Comparison of ENCODE assay signal across 9 cellular contexts in the genomic region with DNA sequence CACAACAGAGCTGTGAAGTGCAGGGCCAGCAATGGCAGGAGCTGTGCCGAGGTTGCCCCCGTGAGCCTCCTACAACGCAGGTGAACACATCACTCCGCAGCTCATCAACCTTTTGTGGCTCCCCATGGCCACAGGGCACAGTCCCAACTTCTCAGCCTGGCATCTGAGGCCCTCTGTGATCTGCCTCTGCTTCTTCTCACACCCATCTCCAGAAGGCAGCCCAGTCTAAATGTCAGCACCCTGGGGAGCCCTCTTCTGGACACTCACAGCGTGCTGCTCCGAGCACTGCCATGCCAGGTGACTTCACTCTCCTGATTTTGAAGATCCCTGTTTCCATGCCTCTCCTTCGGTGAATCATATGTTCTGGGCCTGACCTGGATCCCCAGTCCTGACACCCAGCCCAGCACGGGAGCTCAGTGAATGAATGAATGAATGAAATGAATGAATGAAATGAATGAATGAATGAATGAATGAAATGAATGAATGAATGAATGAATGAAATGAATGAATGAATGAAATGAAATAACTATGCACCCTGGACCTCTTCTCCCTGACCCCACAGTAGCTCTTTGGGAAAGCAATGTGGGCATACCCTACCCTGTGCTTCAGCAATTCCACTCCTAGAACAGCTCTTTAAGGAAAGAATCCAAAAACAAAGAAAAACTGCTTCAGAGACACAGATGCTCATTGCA. TPM values are rescaled to one million over a fixed set of nuclear protein-coding genes. Genes with fewer than 3 reads are reported as not detected.
DNase-seq lines count a peak whose midpoint lies in the region; ATAC-seq, FAIRE-seq and TF ChIP-seq lines count a peak whose summit lies in the region.
"Had no signal": no experiment of that assay in that cellular context is flagged by ENCODE, and none has a peak within 500 bp of the region (broad histone marks: within the 10 kb centered on the region; RNA-seq: fewer than 3 reads in every experiment).

No MANE protein-coding gene starts in this region.

- no peak for TF ChIP-seq RAD21 in HepG2 (CRISPR knock-in tag; IDR thresholded peaks at IDR 0.05)

- no peak overlapping the region for H3K4me3 Mint-ChIP-seq in activated CD4-positive, alpha-beta memory T cell treated with anti-CD3 and anti-CD28 coated beads, Interleukin-2, amount 10 ng/mL, durations not matched to agents 7 days and 5 days

- intact Hi-C loops in mammary epithelial cell (cut with micrococcal nuclease) (no loop called here), HepG2 (cut with micrococcal nuclease; ENCODE audit: unreplicated experiment) (no loop called here)

- POLR2A ChIA-PET in HepG2 (lab: Yijun Ruan, JAX), result no interaction called here
- POLR2A ChIA-PET in activated CD4-positive, alpha-beta memory T cell treated with anti-CD3 and anti-CD28 coated beads, Interleukin-2, amount 10 ng/mL, durations not matched to agents 7 days and 5 days (lab: Charles Lee), result interaction anchor here (1.5 kb wide), 1 partner anchor 17 kb away, joined by 4 read pairs; a partner anchor contains a TSS

- H3K36me3 ChIP-seq in mammary epithelial cell (ENCODE audit: insufficient read depth, low read length) (no peaks in the 10 kb centered on the region), HepG2 (replicated peaks in 1 of 2; ENCODE audit: control insufficient read depth in 1 of 2, insufficient read depth in 2 of 2, low read length in 2 of 2) (no peaks in the 10 kb centered on the region)
- H3K36me3 ChIP-seq: gastrocnemius medialis had no signal

- TF ChIP-seq CTCF in LNCAP (IDR thresholded peaks at IDR 0.05) (peak; percentile 38; the same call in 1 of the 2 replicates), mammary epithelial cell (conservative IDR thresholded peaks at IDR 0.05 in 1 of 2, IDR thresholded peaks at IDR 0.05 in 1 of 2; ENCODE audit: extremely low read depth in 1 of 2, insufficient read depth in 1 of 2, low read depth in 1 of 2, low read length in 2 of 2) (no peak), HepG2 (CRISPR knock-in tag; IDR thresholded peaks at IDR 0.05) (peak; percentile 47), GM20000 (IDR thresholded peaks at IDR 0.05; ENCODE audit: extremely low read depth, missing control alignments) (no peak)

- dilution Hi-C loops in mammary epithelial cell (cut with HindIII; ENCODE audit: low sequenced_read_pairs), result no loop called here

- no peak overlapping the region for H2AFZ ChIP-seq in mammary epithelial cell (ENCODE audit: low read depth, low read length)
- H2AFZ ChIP-seq in HepG2 (ENCODE audit: low read length), result no peak overlapping the region

- H3K4me1 Mint-ChIP-seq in activated CD4-positive, alpha-beta memory T cell treated with anti-CD3 and anti-CD28 coated beads, Interleukin-2, amount 10 ng/mL, durations not matched to agents 7 days and 5 days, result no peaks in the 10 kb centered on the region

- CTCF ChIA-PET in mammary epithelial cell (lab: Charles Lee; ENCODE audit: low non-redundant PET) (no interaction called here), HepG2 (lab: Yijun Ruan, JAX; ENCODE audit: low intra/inter-chr PET ratio, low total read pairs) (interaction anchor here (1.3 kb wide), 1 partner anchor 9 kb away, joined by 3 read pairs; no protein-coding TSS in a partner anchor)
- CTCF ChIA-PET in activated CD4-positive, alpha-beta memory T cell treated with anti-CD3 and anti-CD28 coated beads, Interleukin-2, amount 10 ng/mL, durations not matched to agents 7 days and 5 days (lab: Charles Lee), result interaction anchor here (0.9 kb wide), 1 partner anchor 9 kb away, joined by 3 read pairs; no protein-coding TSS in a partner anchor

- no peaks in the 10 kb centered on the region for H3K9me3 Mint-ChIP-seq in activated CD4-positive, alpha-beta memory T cell treated with anti-CD3 and anti-CD28 coated beads, Interleukin-2, amount 10 ng/mL, durations not matched to agents 7 days and 5 days

- H3K27ac ChIP-seq in mammary epithelial cell (ENCODE audit: insufficient read depth, low read depth, low read length) (no peak overlapping the region), HepG2 (ENCODE audit: extremely low read length, insufficient read depth, low read length) (no peak overlapping the region)
- H3K27ac ChIP-seq: gastrocnemius medialis had no signal

- FAIRE-seq in HepG2 (lab: Jason Lieb, UNC), result no peak

- DNase-seq in EL (peak; percentile 22), mammary epithelial cell (peak; percentile 26), HepG2 (ENCODE audit: low spot score) (no peak), GM20000 (ENCODE audit: low spot score) (no peak)
- DNase-seq in effector CD4-positive, alpha-beta T cell, result no peak
- DNase-seq in activated CD4-positive, alpha-beta memory T cell treated with anti-CD3 and anti-CD28 coated beads, Interleukin-2, amount 10 ng/mL, durations not matched to agents 7 days and 5 days, result no peak
- DNase-seq: gastrocnemius medialis had no signal

- peak; percentile 70 for ATAC-seq in HepG2
- no peak for ATAC-seq in GM18867 (IDR thresholded peaks at IDR 0.05; ENCODE audit: unreplicated experiment)
- ATAC-seq: gastrocnemius medialis had no signal

- no peaks in the 10 kb centered on the region for H3K36me3 Mint-ChIP-seq in activated CD4-positive, alpha-beta memory T cell treated with anti-CD3 and anti-CD28 coated beads, Interleukin-2, amount 10 ng/mL, durations not matched to agents 7 days and 5 days (ENCODE audit: low read depth)

- TF ChIP-seq EP300 in HepG2 (IDR thresholded peaks at IDR 0.05; ENCODE audit: low read depth in 2 of 2, low read length in 2 of 2) (no peak), HepG2 (CRISPR knock-in tag; IDR thresholded peaks at IDR 0.05; ENCODE audit: borderline replicate concordance) (no peak)

- H3K4me2 ChIP-seq in mammary epithelial cell (ENCODE audit: insufficient read depth, low read depth, low read length), result no peak overlapping the region
- H3K4me2 ChIP-seq in HepG2 (ENCODE audit: low read depth, low read length), result no peak overlapping the region

- no peaks in the 10 kb centered on the region for H3K9me3 ChIP-seq in mammary epithelial cell (replicated peaks; ENCODE audit: insufficient read depth, low read length)
- no peaks in the 10 kb centered on the region for H3K9me3 ChIP-seq in HepG2 (ENCODE audit: low read length)
- H3K9me3 ChIP-seq: gastrocnemius medialis had no signal

- no peak overlapping the region for H3K27ac Mint-ChIP-seq in activated CD4-positive, alpha-beta memory T cell treated with anti-CD3 and anti-CD28 coated beads, Interleukin-2, amount 10 ng/mL, durations not matched to agents 7 days and 5 days

- BruUV-seq in mammary epithelial cell (replicated peaks; lab: Mats Ljungman, UMichigan) (no TSS peak), HepG2 (replicated peaks; lab: Mats Ljungman, UMichigan) (no TSS peak)

- H4K20me1 ChIP-seq in mammary epithelial cell (ENCODE audit: insufficient read depth, low read length) (no peaks in the 10 kb centered on the region), HepG2 (ENCODE audit: insufficient read depth, low read length) (no peaks in the 10 kb centered on the region)

- no peak overlapping the region for H3K4me3 ChIP-seq in mammary epithelial cell (replicated peaks in 1 of 3; ENCODE audit: insufficient read depth in 1 of 3, low read depth in 2 of 3, low read length in 3 of 3)
- H3K4me3 ChIP-seq in HepG2 (replicated peaks in 1 of 3; ENCODE audit: insufficient read depth in 1 of 3, low read depth in 2 of 3, low read length in 3 of 3), result no peak overlapping the region
- H3K4me3 ChIP-seq: gastrocnemius medialis had no signal

- 85% methylated on average over 8 of the region's 8 CpGs for WGBS in mammary epithelial cell (ENCODE audit: low coverage, missing lambda C conversion rate)
- WGBS in HepG2 (ENCODE audit: low lambda C conversion rate), result 17% methylated on average over 4 of the region's 8 CpGs

- in situ Hi-C loops in mammary epithelial cell (cut with MboI; ENCODE audit: low sequenced_read_pairs in 2 of 2) (loop anchor here in 1 of 2 donors (25.0 kb wide), 1 partner anchor 395 kb away; no protein-coding TSS in a partner anchor), HepG2 (cut with HindIII; ENCODE audit: extremely low pct_ligation_motif_present, low pct_unique_long_range_greater_than_20kb) (no loop called here)

- no peak for TF ChIP-seq POLR2A in HepG2 (IDR thresholded peaks at IDR 0.05; ENCODE audit: insufficient read depth in 1 of 2, low read depth in 2 of 2, low read length in 2 of 2)

- H3K27me3 ChIP-seq in mammary epithelial cell (ENCODE audit: insufficient read depth, low read length) (no peaks in the 10 kb centered on the region), HepG2 (ENCODE audit: control insufficient read depth in 1 of 2, insufficient read depth in 2 of 2, low read length in 2 of 2) (peaks cover 3 to 56% of the 10 kb centered on the region in 2 experiments; a peak in 4 of 5 replicates)
- H3K27me3 ChIP-seq: gastrocnemius medialis had no signal

- H3K27me3 Mint-ChIP-seq in activated CD4-positive, alpha-beta memory T cell treated with anti-CD3 and anti-CD28 coated beads, Interleukin-2, amount 10 ng/mL, durations not matched to agents 7 days and 5 days, result no peaks in the 10 kb centered on the region

- no peaks in the 10 kb centered on the region for H3K79me2 ChIP-seq in mammary epithelial cell (ENCODE audit: insufficient read depth, low read length)
- no peaks in the 10 kb centered on the region for H3K79me2 ChIP-seq in HepG2 (ENCODE audit: insufficient read depth, low read length)

- no peaks in the 10 kb centered on the region for H3K4me1 ChIP-seq in mammary epithelial cell (ENCODE audit: insufficient read depth, low read length)
- 0 out of 2 replicates have a peak, but pooled peaks cover 5% of the 10 kb centered on the region for H3K4me1 ChIP-seq in HepG2 (ENCODE audit: insufficient read depth, low read length)
- H3K4me1 ChIP-seq: gastrocnemius medialis had no signal

- H3K9ac ChIP-seq in mammary epithelial cell (ENCODE audit: insufficient read depth, low read length) (no peak overlapping the region), HepG2 (ENCODE audit: insufficient read depth, low read depth, low read length) (no peak overlapping the region)

RNA-seq across cellular contexts. Expression of a gene that starts 17.9 kb away (rescaled TPM):
- total RNA-seq in mammary epithelial cell (10 to 100 TPM; 41.3 to 62.2 TPM), HepG2 (2016; rRNA removed; fragmentation: Illumina TruSeq; extraction: Trizol) (69.5 and 98.2 TPM in 2 replicates)
- polyA plus RNA-seq in mammary epithelial cell (91.9 TPM), HepG2 (2011; rRNA removed) (56.5 and 70.6 TPM in 2 replicates)
- polyA minus RNA-seq in mammary epithelial cell, result 88.6 TPM
- total RNA-seq in HepG2 (2016; cell fraction: cytosol; rRNA removed; fragmentation: Illumina TruSeq; extraction: Trizol; ENCODE audit: low read depth), result 25.7 and 28.8 TPM in 2 replicates
- 75.6 and 98.4 TPM in 2 replicates for total RNA-seq in HepG2 (2016; cell fraction: insoluble cytoplasmic fraction; rRNA removed; fragmentation: Illumina TruSeq; extraction: Trizol)
- 27.4 and 33.5 TPM in 2 replicates for total RNA-seq in HepG2 (2016; cell fraction: membrane; rRNA removed; fragmentation: Illumina TruSeq; extraction: Trizol)
- 34.6 and 44.7 TPM in 2 replicates for total RNA-seq in HepG2 (2016; cell fraction: nucleus; rRNA removed; fragmentation: Illumina TruSeq; extraction: Trizol)
- 63.7 and 75.5 TPM in 2 replicates for polyA plus RNA-seq in HepG2 (2011; cell fraction: cytosol; rRNA removed)
- polyA plus RNA-seq in HepG2 (2011; cell fraction: nucleus; rRNA removed), result 27.4 and 33.7 TPM in 2 replicates
- polyA plus RNA-seq in HepG2 (2012), result 36.6 and 44.0 TPM in 2 replicates
- polyA plus RNA-seq in HepG2 (2016; cell fraction: cytosol; fragmentation: Illumina TruSeq; extraction: Trizol; ENCODE audit: low read depth), result 15.0 and 18.2 TPM in 2 replicates
- polyA plus RNA-seq in HepG2 (2016; cell fraction: insoluble cytoplasmic fraction; fragmentation: Illumina TruSeq; extraction: Trizol; ENCODE audit: low read depth), result 80.6 and 87.2 TPM in 2 replicates
- 19.8 and 20.6 TPM in 2 replicates for polyA plus RNA-seq in HepG2 (2016; cell fraction: membrane; fragmentation: Illumina TruSeq; extraction: Trizol; ENCODE audit: low read depth)
- polyA plus RNA-seq in HepG2 (2016; cell fraction: nucleus; fragmentation: Illumina TruSeq; extraction: Trizol; ENCODE audit: insufficient read depth, low read depth), result 53.4 and 56.4 TPM in 2 replicates
- polyA minus RNA-seq in HepG2 (2011; rRNA and poly(A)+ RNA removed; ENCODE audit: low replicate concordance), result 48.3 and 106 TPM in 2 replicates
- 24.9 and 26.1 TPM in 2 replicates for polyA minus RNA-seq in HepG2 (2011; cell fraction: cytosol; rRNA and poly(A)+ RNA removed)
- 28.3 and 36.9 TPM in 2 replicates for polyA minus RNA-seq in HepG2 (2011; cell fraction: nucleus; rRNA and poly(A)+ RNA removed)
- 10 to 100 TPM; 35.4 to 35.7 TPM for total RNA-seq in activated CD4-positive, alpha-beta memory T cell treated with anti-CD3 and anti-CD28 coated beads, Interleukin-2, amount 10 ng/mL, durations not matched to agents 7 days and 5 days

RNA-seq across cellular contexts. Expression of a gene that starts 22.9 kb away (rescaled TPM):
- total RNA-seq in mammary epithelial cell, result not detected
- polyA plus RNA-seq in mammary epithelial cell, result not detected
- not detected for polyA minus RNA-seq in mammary epithelial cell
- total RNA-seq in HepG2 (2016; rRNA removed; fragmentation: Illumina TruSeq; extraction: Trizol), result not detected in 2 replicates
- total RNA-seq in HepG2 (2016; cell fraction: cytosol; rRNA removed; fragmentation: Illumina TruSeq; extraction: Trizol; ENCODE audit: low read depth), result not detected in 2 replicates
- not detected in 2 replicates for total RNA-seq in HepG2 (2016; cell fraction: insoluble cytoplasmic fraction; rRNA removed; fragmentation: Illumina TruSeq; extraction: Trizol)
- not detected in 2 replicates for total RNA-seq in HepG2 (2016; cell fraction: membrane; rRNA removed; fragmentation: Illumina TruSeq; extraction: Trizol)
- total RNA-seq in HepG2 (2016; cell fraction: nucleus; rRNA removed; fragmentation: Illumina TruSeq; extraction: Trizol), result not detected in 2 replicates
- not detected in 2 replicates for polyA plus RNA-seq in HepG2 (2011; rRNA removed)
- polyA plus RNA-seq in HepG2 (2011; cell fraction: cytosol; rRNA removed), result not detected in 2 replicates
- polyA plus RNA-seq in HepG2 (2011; cell fraction: nucleus; rRNA removed), result not detected in 2 replicates
- polyA plus RNA-seq in HepG2 (2012), result not detected in 2 replicates
- polyA plus RNA-seq in HepG2 (2016; cell fraction: cytosol; fragmentation: Illumina TruSeq; extraction: Trizol; ENCODE audit: low read depth), result not detected in 2 replicates
- polyA plus RNA-seq in HepG2 (2016; cell fraction: insoluble cytoplasmic fraction; fragmentation: Illumina TruSeq; extraction: Trizol; ENCODE audit: low read depth), result not detected in 2 replicates
- polyA plus RNA-seq in HepG2 (2016; cell fraction: membrane; fragmentation: Illumina TruSeq; extraction: Trizol; ENCODE audit: low read depth), result not detected in 2 replicates
- not detected in 2 replicates for polyA plus RNA-seq in HepG2 (2016; cell fraction: nucleus; fragmentation: Illumina TruSeq; extraction: Trizol; ENCODE audit: insufficient read depth, low read depth)
- not detected in 2 replicates for polyA minus RNA-seq in HepG2 (2011; rRNA and poly(A)+ RNA removed; ENCODE audit: low replicate concordance)
- not detected in 2 replicates for polyA minus RNA-seq in HepG2 (2011; cell fraction: cytosol; rRNA and poly(A)+ RNA removed)
- not detected in 2 replicates for polyA minus RNA-seq in HepG2 (2011; cell fraction: nucleus; rRNA and poly(A)+ RNA removed)
- total RNA-seq in activated CD4-positive, alpha-beta memory T cell treated with anti-CD3 and anti-CD28 coated beads, Interleukin-2, amount 10 ng/mL, durations not matched to agents 7 days and 5 days, result not detected
- total RNA-seq: gastrocnemius medialis had no signal

RNA-seq across cellular contexts. Expression of a gene that starts 52.9 kb away (rescaled TPM):
- 1 to 10 TPM in 1 of 2 donors, not detected in 1; 8.2 TPM for total RNA-seq in mammary epithelial cell
- 0.18 TPM for polyA plus RNA-seq in mammary epithelial cell
- polyA minus RNA-seq in mammary epithelial cell, result not detected
- not detected in 2 replicates for total RNA-seq in HepG2 (2016; rRNA removed; fragmentation: Illumina TruSeq; extraction: Trizol)
- not detected in 2 replicates for total RNA-seq in HepG2 (2016; cell fraction: cytosol; rRNA removed; fragmentation: Illumina TruSeq; extraction: Trizol; ENCODE audit: low read depth)
- total RNA-seq in HepG2 (2016; cell fraction: insoluble cytoplasmic fraction; rRNA removed; fragmentation: Illumina TruSeq; extraction: Trizol), result not detected in 2 replicates
- not detected in 2 replicates for total RNA-seq in HepG2 (2016; cell fraction: membrane; rRNA removed; fragmentation: Illumina TruSeq; extraction: Trizol)
- not detected in 2 replicates for total RNA-seq in HepG2 (2016; cell fraction: nucleus; rRNA removed; fragmentation: Illumina TruSeq; extraction: Trizol)
- not detected in 2 replicates for polyA plus RNA-seq in HepG2 (2011; rRNA removed)
- polyA plus RNA-seq in HepG2 (2011; cell fraction: cytosol; rRNA removed), result not detected in 2 replicates
- polyA plus RNA-seq in HepG2 (2011; cell fraction: nucleus; rRNA removed), result not detected in 2 replicates
- 0.56 and 0.99 TPM in 2 replicates for polyA plus RNA-seq in HepG2 (2012)
- not detected in 2 replicates for polyA plus RNA-seq in HepG2 (2016; cell fraction: cytosol; fragmentation: Illumina TruSeq; extraction: Trizol; ENCODE audit: low read depth)
- not detected in 2 replicates for polyA plus RNA-seq in HepG2 (2016; cell fraction: insoluble cytoplasmic fraction; fragmentation: Illumina TruSeq; extraction: Trizol; ENCODE audit: low read depth)
- polyA plus RNA-seq in HepG2 (2016; cell fraction: membrane; fragmentation: Illumina TruSeq; extraction: Trizol; ENCODE audit: low read depth), result not detected in 2 replicates
- polyA plus RNA-seq in HepG2 (2016; cell fraction: nucleus; fragmentation: Illumina TruSeq; extraction: Trizol; ENCODE audit: insufficient read depth, low read depth), result not detected in 2 replicates
- 73.6 TPM in 1 of 2 replicates, not detected in the other for polyA minus RNA-seq in HepG2 (2011; rRNA and poly(A)+ RNA removed; ENCODE audit: low replicate concordance)
- 0.49 and 1.8 TPM in 2 replicates for polyA minus RNA-seq in HepG2 (2011; cell fraction: cytosol; rRNA and poly(A)+ RNA removed)
- 0.52 and 0.62 TPM in 2 replicates for polyA minus RNA-seq in HepG2 (2011; cell fraction: nucleus; rRNA and poly(A)+ RNA removed)
- 10 to 100 TPM; 27.7 to 30.9 TPM for total RNA-seq in activated CD4-positive, alpha-beta memory T cell treated with anti-CD3 and anti-CD28 coated beads, Interleukin-2, amount 10 ng/mL, durations not matched to agents 7 days and 5 days

Comparison
In these comparisons a context has a peak if more than half of its experiments do, and no peak if none do; other contexts are left out.
1. DNase-seq: peak in EL (single experiment) and mammary epithelial cell (single experiment); none in HepG2 (single experiment), effector CD4-positive, alpha-beta T cell (single experiment), GM20000 (single experiment) and activated CD4-positive, alpha-beta memory T cell treated with anti-CD3 and anti-CD28 coated beads, Interleukin-2, amount 10 ng/mL, durations not matched to agents 7 days and 5 days (single experiment).
2. CTCF ChIP-seq: peak in LNCAP (single experiment) and HepG2 (single experiment); none in mammary epithelial cell (0 of 2) and GM20000 (single experiment).